ENCODE assay signal across 1 cellular context in genomic region chr19:39133431-39134270, GRCh38.
TF ChIP-seq lines count a peak whose summit lies in the region.

No MANE protein-coding gene starts in this region.

TF ChIP-seq in HepG2, 621 proteins besides CTCF, POLR2A, EP300 and RAD21:
- TF ChIP-seq LRRFIP1 (CRISPR knock-in tag; conservative IDR thresholded peaks at IDR 0.05) = no peak
- TF ChIP-seq MAFG (CRISPR knock-in tag; IDR thresholded peaks at IDR 0.05) = no peak
- TF ChIP-seq ZNF841 (CRISPR knock-in tag; IDR thresholded peaks at IDR 0.05; ENCODE audit: borderline replicate concordance) = no peak
- no peak for TF ChIP-seq RNF2 (conservative IDR thresholded peaks at IDR 0.05; ENCODE audit: low read depth)
- no peak for TF ChIP-seq ETS1 (CRISPR knock-in tag; IDR thresholded peaks at IDR 0.05)
- TF ChIP-seq DZIP1 (CRISPR knock-in tag; IDR thresholded peaks at IDR 0.05) = no peak
- TF ChIP-seq ZNF672 (CRISPR knock-in tag; IDR thresholded peaks at IDR 0.05) = no peak
- no peak for TF ChIP-seq TERF1 (CRISPR knock-in tag; IDR thresholded peaks at IDR 0.05)
- TF ChIP-seq ZFP36 (IDR thresholded peaks at IDR 0.05; ENCODE audit: borderline replicate concordance, low read depth, low read length, partially characterized antibody) = no peak
